Comparison of ENCODE assay signal across 25 cellular contexts in the genomic region with DNA sequence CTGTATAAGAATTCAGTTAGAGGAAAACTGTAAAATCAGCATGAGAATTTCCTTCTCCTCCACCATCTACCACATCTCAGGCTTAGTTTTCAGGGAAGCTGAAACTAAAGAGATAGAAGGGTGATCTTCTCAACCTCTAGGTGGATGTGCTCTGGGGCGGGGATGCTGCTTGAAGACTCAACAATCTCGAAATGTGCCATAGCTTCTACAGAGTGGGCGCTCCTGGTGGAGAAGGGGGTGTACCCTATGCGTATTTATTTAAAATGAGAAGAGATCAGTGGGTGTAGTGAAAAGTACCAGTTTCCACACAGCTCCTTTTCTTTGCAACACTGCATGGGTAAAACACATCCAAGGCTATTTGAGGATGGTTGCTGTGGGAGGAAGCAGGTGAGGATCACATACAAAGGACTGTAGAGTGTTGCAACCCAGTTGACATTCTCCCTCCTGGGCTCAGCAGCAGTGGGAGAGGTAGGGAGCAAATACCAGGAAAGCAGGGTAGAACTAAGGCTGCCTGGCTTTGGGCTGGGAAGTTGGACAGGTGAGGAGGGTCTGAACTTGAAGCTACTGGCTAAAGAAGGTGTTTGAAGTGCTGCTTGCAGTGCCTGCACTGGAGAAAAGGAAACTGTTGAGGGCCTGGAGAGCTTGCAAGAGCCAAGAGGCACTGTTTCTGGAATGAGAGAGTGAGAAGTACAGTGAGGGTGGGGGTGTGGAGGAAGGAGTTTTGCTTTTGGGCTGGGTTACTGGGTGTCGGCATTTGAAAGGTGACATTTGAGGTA.
"Had no signal": no experiment of that assay in that cellular context is flagged by ENCODE, and none has a peak within 500 bp of the region (broad histone marks: within the 10 kb centered on the region; RNA-seq: fewer than 3 reads in every experiment).

No MANE protein-coding gene starts in this region.

- H3K27ac ChIP-seq: adrenal gland, breast epithelium, coronary artery, epithelial cell of prostate, gastroesophageal sphincter, prostate gland, tibial nerve had no signal

- H3K36me3 Mint-ChIP-seq: activated naive CD8-positive, alpha-beta T cell; mesothelial cell of epicardium; natural killer cell had no signal

- DNase-seq: activated B cell treated with CpG ODN at 0.5 μM for 24 hours; activated CD4-positive, alpha-beta T cell treated with anti-CD3 and anti-CD28 coated beads for 36 hours; activated CD4-positive, alpha-beta T cell treated with anti-CD3 and anti-CD28 coated beads, Interleukin-2, amount 50 U/mL, for 4 hours; activated CD8-positive, alpha-beta memory T cell treated with anti-CD3 and anti-CD28 coated beads for 24 hours; activated CD8-positive, alpha-beta memory T cell treated with anti-CD3 and anti-CD28 coated beads, Interleukin-2, amount 50 U/mL, for 4 hours; activated T-cell treated with anti-CD3 and anti-CD28 coated beads, Interleukin-2, amount 50 U/mL, for 24 hours; adrenal gland; cerebellar nuclear complex; islet precursor cell; left cardiac atrium; natural killer cell; stimulated activated CD4-positive, alpha-beta T cell treated with anti-CD3 and anti-CD28 coated beads, Interleukin-4, amount 100 ng/mL, for 4 hours; substantia nigra; SW 1271; T-helper 17 cell had no signal

- H3K4me1 ChIP-seq: adrenal gland, breast epithelium, gastroesophageal sphincter, prostate gland, tibial nerve had no signal

- H3K4me3 ChIP-seq: adrenal gland, breast epithelium, coronary artery, gastroesophageal sphincter, prostate gland, tibial nerve had no signal

- H3K4me3 Mint-ChIP-seq: activated B cell treated with CpG ODN at 0.5 μM for 24 hours; activated CD4-positive, alpha-beta T cell treated with anti-CD3 and anti-CD28 coated beads for 36 hours; activated naive CD8-positive, alpha-beta T cell; activated T-cell treated with anti-CD3 and anti-CD28 coated beads, Interleukin-2, amount 50 U/mL, for 24 hours; activated T-helper 17 cell treated with anti-CD3 and anti-CD28 coated beads, Interleukin-2, amount 50 U/mL, for 72 hours; mesothelial cell of epicardium; natural killer cell; stimulated activated naive CD8-positive, alpha-beta T cell treated with anti-CD3 and anti-CD28 coated beads, Interleukin-15, Interleukin-2, amounts not matched to agents 100 ng/mL and 50 ng/mL, for 24 hours; T-helper 17 cell had no signal

- H3K27me3 Mint-ChIP-seq: activated B cell treated with CpG ODN at 0.5 μM for 24 hours had no signal

- ATAC-seq: activated CD4-positive, alpha-beta T cell treated with anti-CD3 and anti-CD28 coated beads for 36 hours; activated T-helper 17 cell treated with anti-CD3 and anti-CD28 coated beads, Interleukin-2, amount 50 U/mL, for 72 hours; gastroesophageal sphincter; natural killer cell; T-helper 17 cell had no signal

- H3K4me1 Mint-ChIP-seq: activated B cell treated with CpG ODN at 0.5 μM for 24 hours; activated CD4-positive, alpha-beta T cell treated with anti-CD3 and anti-CD28 coated beads for 36 hours; activated T-helper 17 cell treated with anti-CD3 and anti-CD28 coated beads, Interleukin-2, amount 50 U/mL, for 72 hours; natural killer cell had no signal

- H3K36me3 ChIP-seq: adrenal gland, breast epithelium, gastroesophageal sphincter, prostate gland, tibial nerve had no signal

- H3K9me3 Mint-ChIP-seq: activated T-cell treated with anti-CD3 and anti-CD28 coated beads, Interleukin-2, amount 50 U/mL, for 24 hours; activated T-helper 17 cell treated with anti-CD3 and anti-CD28 coated beads, Interleukin-2, amount 50 U/mL, for 72 hours had no signal

- H3K27ac Mint-ChIP-seq: activated B cell treated with CpG ODN at 0.5 μM for 24 hours; activated CD4-positive, alpha-beta T cell treated with anti-CD3 and anti-CD28 coated beads for 36 hours; activated naive CD8-positive, alpha-beta T cell; activated T-cell treated with anti-CD3 and anti-CD28 coated beads, Interleukin-2, amount 50 U/mL, for 24 hours; activated T-helper 17 cell treated with anti-CD3 and anti-CD28 coated beads, Interleukin-2, amount 50 U/mL, for 72 hours; mesothelial cell of epicardium; natural killer cell; stimulated activated naive CD8-positive, alpha-beta T cell treated with anti-CD3 and anti-CD28 coated beads, Interleukin-15, Interleukin-2, amounts not matched to agents 100 ng/mL and 50 ng/mL, for 24 hours; T-helper 17 cell had no signal

- H3K9me3 ChIP-seq: adrenal gland, breast epithelium, gastroesophageal sphincter, prostate gland, tibial nerve had no signal

- H3K27me3 ChIP-seq: adrenal gland, breast epithelium, gastroesophageal sphincter, tibial nerve had no signal
